8 cellular contexts compared by ENCODE assay signal in genomic region chr6:46490425-46491200, GRCh38.
A peak's percentile ranks its signal among the peaks of the same experiment; 100 is the strongest.
DNase-seq lines count a peak whose midpoint lies in the region; ATAC-seq and TF ChIP-seq lines count a peak whose summit lies in the region.

No MANE protein-coding gene starts in this region.

- ATAC-seq in stimulated activated effector memory CD8-positive, alpha-beta T cell treated with anti-CD3 and anti-CD28 coated beads, Interleukin-12 subunit alpha, Interleukin-12 subunit beta, amount 100 ng/mL, for 72 hours = no peak
- ATAC-seq in GM18511 (IDR thresholded peaks at IDR 0.05; ENCODE audit: unreplicated experiment) = no peak

- no peaks in the 10 kb centered on the region for H3K36me3 Mint-ChIP-seq in stimulated activated effector memory CD8-positive, alpha-beta T cell treated with anti-CD3 and anti-CD28 coated beads, Interleukin-12 subunit alpha, Interleukin-12 subunit beta, amount 100 ng/mL, for 72 hours

- H3K4me1 Mint-ChIP-seq in stimulated activated effector memory CD8-positive, alpha-beta T cell treated with anti-CD3 and anti-CD28 coated beads, Interleukin-12 subunit alpha, Interleukin-12 subunit beta, amount 100 ng/mL, for 72 hours = no peaks in the 10 kb centered on the region

- in situ Hi-C loops in KBM-7 (cut with MboI; ENCODE audit: low pct_unique_long_range_greater_than_20kb, low sequenced_read_pairs) (no loop called here), brain microvascular endothelial cell (cut with HindIII; ENCODE audit: low pct_ligation_motif_present, low sequenced_read_pairs) (no loop called here)

- peak; percentile 43 for TF ChIP-seq CTCF in brain microvascular endothelial cell (IDR thresholded peaks at IDR 0.05; ENCODE audit: low read depth, low read length, missing control alignments)

- DNase-seq in DMS53 treated with DMSO at 0.1 percent for 48 hours (lab: John Stamatoyannopoulos, UW; ENCODE audit: unreplicated experiment) (peak; percentile 28), KBM-7 (peak; percentile 3), brain microvascular endothelial cell (no peak), islet precursor cell (peak; percentile 83), NCI-H1092 treated with DMSO at 0.1 percent for 48 hours (lab: John Stamatoyannopoulos, UW) (no peak), NOMO-1 (lab: John Stamatoyannopoulos, UW; ENCODE audit: unreplicated experiment in 2 of 2) (no peak)
- no peak for DNase-seq in stimulated activated effector memory CD8-positive, alpha-beta T cell treated with anti-CD3 and anti-CD28 coated beads, Interleukin-12 subunit alpha, Interleukin-12 subunit beta, amount 100 ng/mL, for 72 hours (ENCODE audit: low spot score in 2 of 2)

- H3K27ac Mint-ChIP-seq in stimulated activated effector memory CD8-positive, alpha-beta T cell treated with anti-CD3 and anti-CD28 coated beads, Interleukin-12 subunit alpha, Interleukin-12 subunit beta, amount 100 ng/mL, for 72 hours = no peak overlapping the region

- peaks cover 26% of the 10 kb centered on the region for H3K27me3 ChIP-seq in brain microvascular endothelial cell (replicated peaks)

- H3K4me3 ChIP-seq in brain microvascular endothelial cell (ENCODE audit: low read depth, low read length) = peak overlapping the region; percentile 53

- no peaks in the 10 kb centered on the region for H3K9me3 Mint-ChIP-seq in stimulated activated effector memory CD8-positive, alpha-beta T cell treated with anti-CD3 and anti-CD28 coated beads, Interleukin-12 subunit alpha, Interleukin-12 subunit beta, amount 100 ng/mL, for 72 hours

- H3K4me3 Mint-ChIP-seq in stimulated activated effector memory CD8-positive, alpha-beta T cell treated with anti-CD3 and anti-CD28 coated beads, Interleukin-12 subunit alpha, Interleukin-12 subunit beta, amount 100 ng/mL, for 72 hours = peak overlapping the region; percentile 46

- H3K36me3 ChIP-seq in brain microvascular endothelial cell (replicated peaks) = no peaks in the 10 kb centered on the region

- no peak overlapping the region for H3K27ac ChIP-seq in brain microvascular endothelial cell

Comparison
In these comparisons a context has a peak if more than half of its experiments do, and no peak if none do; other contexts are left out.
1. DNase-seq: peak in DMS53 treated with DMSO at 0.1 percent for 48 hours (single experiment), KBM-7 (single experiment) and islet precursor cell (single experiment); none in brain microvascular endothelial cell (single experiment), stimulated activated effector memory CD8-positive, alpha-beta T cell treated with anti-CD3 and anti-CD28 coated beads, Interleukin-12 subunit alpha, Interleukin-12 subunit beta, amount 100 ng/mL, for 72 hours (0 of 2), NCI-H1092 treated with DMSO at 0.1 percent for 48 hours (single experiment) and NOMO-1 (0 of 2).